ENCODE assay signal across 1 cellular context in genomic region chr2:86584164-86584913, GRCh38.
TF ChIP-seq lines count a peak whose summit lies in the region.

No MANE protein-coding gene starts in this region.

TF ChIP-seq in K562, 482 proteins besides CTCF, POLR2A, EP300 and RAD21 (continued from another document and continues in another):
- no peak for TF ChIP-seq ZBTB49 (CRISPR knock-in tag; IDR thresholded peaks at IDR 0.05; ENCODE audit: borderline replicate concordance)
- TF ChIP-seq NCOR1 (IDR thresholded peaks at IDR 0.05), result peak; percentile 55; the same call in 1 of the 2 replicates
- no peak; a peak in 1 of 6 replicates for TF ChIP-seq ZBTB11 (CRISPR knock-in tag; IDR thresholded peaks at IDR 0.05)
- peak; percentile 90 for TF ChIP-seq ETV1 (tag; conservative IDR thresholded peaks at IDR 0.05; ENCODE audit: low read depth)
- no peak for TF ChIP-seq ZNF133 (CRISPR knock-in tag; IDR thresholded peaks at IDR 0.05)
- TF ChIP-seq AFF4 (CRISPR knock-in tag; IDR thresholded peaks at IDR 0.05), result no peak
- TF ChIP-seq XRCC5 (IDR thresholded peaks at IDR 0.05; ENCODE audit: low read depth, low read length), result no peak
- no peak for TF ChIP-seq THAP12 (CRISPR knock-in tag; IDR thresholded peaks at IDR 0.05)
- no peak for TF ChIP-seq SNAPC5 (CRISPR knock-in tag; IDR thresholded peaks at IDR 0.05)
- TF ChIP-seq NRF1 (conservative IDR thresholded peaks at IDR 0.05 in 1 of 2, IDR thresholded peaks at IDR 0.05 in 1 of 2), result 0 out of 4 replicates have a peak, but pooled peaks of 1 of the 2 experiments have one; percentile 22
- no peak for TF ChIP-seq KDM5B (IDR thresholded peaks at IDR 0.05; ENCODE audit: insufficient replicate concordance, low read depth, low read length)
- no peak for TF ChIP-seq ZNF274 (IDR thresholded peaks at IDR 0.05; ENCODE audit: borderline replicate concordance, low read depth, low read length)
- TF ChIP-seq GABPA (tag; conservative IDR thresholded peaks at IDR 0.05; ENCODE audit: low read depth), result peak; percentile 82
- no peak for TF ChIP-seq ILF3 (IDR thresholded peaks at IDR 0.05; ENCODE audit: borderline replicate concordance)
- TF ChIP-seq ZBTB12 (CRISPR knock-in tag; IDR thresholded peaks at IDR 0.05), result no peak
- no peak for TF ChIP-seq TCF3 (CRISPR knock-in tag; IDR thresholded peaks at IDR 0.05)
- no peak for TF ChIP-seq ID3 (CRISPR knock-in tag; IDR thresholded peaks at IDR 0.05)
- TF ChIP-seq ID3 (tag; IDR thresholded peaks at IDR 0.05), result no peak
- peak; percentile 34; the same call in 1 of the 2 replicates for TF ChIP-seq ATF7 (IDR thresholded peaks at IDR 0.05)
- no peak for TF ChIP-seq ZBTB34 (CRISPR knock-in tag; IDR thresholded peaks at IDR 0.05)
- no peak for TF ChIP-seq GMEB1 (CRISPR knock-in tag; IDR thresholded peaks at IDR 0.05)
- TF ChIP-seq ZNF655 (CRISPR knock-in tag; IDR thresholded peaks at IDR 0.05), result no peak
- TF ChIP-seq ZC3H11A (IDR thresholded peaks at IDR 0.05; ENCODE audit: low read depth, low read length), result no peak
- peak; percentile 86 for TF ChIP-seq NFE2 (IDR thresholded peaks at IDR 0.05; ENCODE audit: low read depth)
- no peak for TF ChIP-seq ZNF445 (CRISPR knock-in tag; IDR thresholded peaks at IDR 0.05; ENCODE audit: low read depth)
- TF ChIP-seq ADNP (tag; IDR thresholded peaks at IDR 0.05), result no peak
- TF ChIP-seq ZNF224 (CRISPR knock-in tag; IDR thresholded peaks at IDR 0.05), result no peak
- TF ChIP-seq TSHZ1 (CRISPR knock-in tag; IDR thresholded peaks at IDR 0.05), result no peak
- no peak for TF ChIP-seq POLR2G (IDR thresholded peaks at IDR 0.05; ENCODE audit: low read depth, low read length)
- no peak for TF ChIP-seq MEIS2 (IDR thresholded peaks at IDR 0.05; ENCODE audit: partially characterized antibody)
- no peak for TF ChIP-seq CREB3 (tag; conservative IDR thresholded peaks at IDR 0.05; ENCODE audit: low read depth)
- no peak for TF ChIP-seq FOXJ3 (CRISPR knock-in tag; IDR thresholded peaks at IDR 0.05)
- TF ChIP-seq SMARCE1 (IDR thresholded peaks at IDR 0.05), result peak; percentile 82
